In the genomic region with DNA sequence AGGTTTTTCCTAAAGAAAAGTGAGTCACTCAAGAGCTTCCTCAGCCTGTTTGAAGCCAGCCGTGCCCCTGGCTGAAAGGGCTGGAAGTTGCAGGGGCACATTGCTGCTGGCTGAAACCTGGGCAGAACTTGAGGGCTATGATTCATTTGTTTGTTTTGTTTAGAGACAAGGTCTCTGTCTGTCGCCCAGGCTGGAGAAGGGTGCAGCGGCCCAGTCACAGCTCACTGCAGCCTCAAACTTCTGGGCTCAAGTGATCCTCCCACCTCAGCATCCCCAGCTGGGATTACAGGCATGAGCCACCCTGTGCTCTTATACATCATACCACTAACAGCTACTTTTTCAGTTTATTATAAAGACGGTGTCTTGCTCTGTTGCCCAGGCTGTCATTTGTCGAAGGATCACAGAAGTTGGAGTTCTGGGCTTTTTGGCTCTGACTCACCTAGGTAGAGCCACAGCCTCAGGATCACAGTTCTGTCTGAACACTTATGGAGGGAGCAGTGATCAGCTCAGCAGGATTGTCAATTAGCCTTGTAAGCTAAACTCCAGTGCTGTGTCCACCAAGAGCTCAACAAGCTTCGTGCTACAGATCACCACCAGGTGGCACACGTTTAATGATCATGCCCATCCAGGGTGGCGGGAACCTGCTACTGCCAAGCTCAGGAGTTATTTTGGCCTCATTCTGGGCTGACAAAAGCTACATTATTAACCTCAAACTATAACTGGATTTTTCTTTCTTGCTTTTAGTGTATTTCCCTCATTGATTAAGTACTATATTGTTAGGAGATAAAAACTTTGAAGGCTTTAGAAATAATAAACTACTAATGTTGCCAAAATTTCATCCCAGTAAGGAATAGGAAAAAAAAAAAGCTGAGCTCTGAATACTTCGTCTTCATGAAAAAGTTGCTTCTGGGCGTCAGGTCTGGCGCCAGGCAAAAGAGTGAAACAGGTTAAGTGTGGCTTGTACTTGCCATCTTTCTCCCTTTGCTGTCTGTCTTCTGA, we compare ENCODE assay signal across 1 cellular context.
TF ChIP-seq lines count a peak whose summit lies in the region.

No MANE protein-coding gene starts in this region.

TF ChIP-seq in Ishikawa, 13 proteins besides CTCF, POLR2A, EP300 and RAD21 (continued from another document):
- TF ChIP-seq, protein P1, sequence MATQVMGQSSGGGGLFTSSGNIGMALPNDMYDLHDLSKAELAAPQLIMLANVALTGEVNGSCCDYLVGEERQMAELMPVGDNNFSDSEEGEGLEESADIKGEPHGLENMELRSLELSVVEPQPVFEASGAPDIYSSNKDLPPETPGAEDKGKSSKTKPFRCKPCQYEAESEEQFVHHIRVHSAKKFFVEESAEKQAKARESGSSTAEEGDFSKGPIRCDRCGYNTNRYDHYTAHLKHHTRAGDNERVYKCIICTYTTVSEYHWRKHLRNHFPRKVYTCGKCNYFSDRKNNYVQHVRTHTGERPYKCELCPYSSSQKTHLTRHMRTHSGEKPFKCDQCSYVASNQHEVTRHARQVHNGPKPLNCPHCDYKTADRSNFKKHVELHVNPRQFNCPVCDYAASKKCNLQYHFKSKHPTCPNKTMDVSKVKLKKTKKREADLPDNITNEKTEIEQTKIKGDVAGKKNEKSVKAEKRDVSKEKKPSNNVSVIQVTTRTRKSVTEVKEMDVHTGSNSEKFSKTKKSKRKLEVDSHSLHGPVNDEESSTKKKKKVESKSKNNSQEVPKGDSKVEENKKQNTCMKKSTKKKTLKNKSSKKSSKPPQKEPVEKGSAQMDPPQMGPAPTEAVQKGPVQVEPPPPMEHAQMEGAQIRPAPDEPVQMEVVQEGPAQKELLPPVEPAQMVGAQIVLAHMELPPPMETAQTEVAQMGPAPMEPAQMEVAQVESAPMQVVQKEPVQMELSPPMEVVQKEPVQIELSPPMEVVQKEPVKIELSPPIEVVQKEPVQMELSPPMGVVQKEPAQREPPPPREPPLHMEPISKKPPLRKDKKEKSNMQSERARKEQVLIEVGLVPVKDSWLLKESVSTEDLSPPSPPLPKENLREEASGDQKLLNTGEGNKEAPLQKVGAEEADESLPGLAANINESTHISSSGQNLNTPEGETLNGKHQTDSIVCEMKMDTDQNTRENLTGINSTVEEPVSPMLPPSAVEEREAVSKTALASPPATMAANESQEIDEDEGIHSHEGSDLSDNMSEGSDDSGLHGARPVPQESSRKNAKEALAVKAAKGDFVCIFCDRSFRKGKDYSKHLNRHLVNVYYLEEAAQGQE (IDR thresholded peaks at IDR 0.05; ENCODE audit: low read depth): no peak
- TF ChIP-seq TCF12 (IDR thresholded peaks at IDR 0.05; ENCODE audit: low read depth): no peak
- no peak for TF ChIP-seq FOXM1 (IDR thresholded peaks at IDR 0.05; ENCODE audit: borderline replicate concordance, low read depth)
- TF ChIP-seq, protein P2, sequence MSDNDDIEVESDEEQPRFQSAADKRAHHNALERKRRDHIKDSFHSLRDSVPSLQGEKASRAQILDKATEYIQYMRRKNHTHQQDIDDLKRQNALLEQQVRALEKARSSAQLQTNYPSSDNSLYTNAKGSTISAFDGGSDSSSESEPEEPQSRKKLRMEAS (IDR thresholded peaks at IDR 0.05): 0 out of 2 replicates have a peak, but pooled peaks have one; percentile 17
- no peak for TF ChIP-seq YY1 (IDR thresholded peaks at IDR 0.05; ENCODE audit: low read depth)
